ENCODE assay signal across 6 cellular contexts in genomic region chr10:38448614-38449355, GRCh38.
A peak's percentile ranks its signal among the peaks of the same experiment; 100 is the strongest.
DNase-seq lines count a peak whose midpoint lies in the region; ATAC-seq, FAIRE-seq and TF ChIP-seq lines count a peak whose summit lies in the region.
"Not testable (repeated sequence)": the region's sequence is repeated elsewhere in the genome, so short reads cannot be mapped to it uniquely, and the experiment has no call there.

No MANE protein-coding gene starts in this region.

- not testable (repeated sequence) for H3K4me1 ChIP-seq in PC-3 (ENCODE audit: insufficient read depth, low read length); kidney (ENCODE audit: control insufficient read depth in 1 of 2, insufficient read depth in 1 of 2, low read depth in 1 of 2, low read length in 2 of 2); osteoblast (ENCODE audit: insufficient read depth, low read length)

- H3K27me3 ChIP-seq in PC-3 (ENCODE audit: low read length); osteoblast (ENCODE audit: insufficient read depth, low read length): not testable (repeated sequence)

- not testable (repeated sequence) for H3K9ac ChIP-seq in PC-3 (ENCODE audit: low read length); kidney (ENCODE audit: low read length in 2 of 2)

- DNase-seq in GM13977 (ENCODE audit: low spot score) (peak; percentile 1), kidney (peak; percentile 45), osteoblast (ENCODE audit: insufficient read length, low spot score, missing footprints) (peak; percentile 11)
- not testable (repeated sequence) for DNase-seq in PC-3; activated naive CD4-positive, alpha-beta T cell treated with anti-CD3 and anti-CD28 coated beads, Interleukin-2, amount 50 U/mL, for 72 hours (ENCODE audit: low spot score in 2 of 2); MCF 10A (ENCODE audit: unreplicated experiment)

- POLR2A ChIA-PET in PC-3 (lab: Charles Lee; ENCODE audit: unreplicated experiment); MCF 10A (lab: Yijun Ruan, JAX): not testable (repeated sequence)

- not testable (repeated sequence) for H3K4me3 Mint-ChIP-seq in MCF 10A (ENCODE audit: unreplicated experiment)

- TSS peak; percentile 20 for BruUV-seq in PC-3 (replicated peaks; lab: Mats Ljungman, UMichigan)
- not testable (repeated sequence) for BruUV-seq in MCF 10A (replicated peaks; lab: Mats Ljungman, UMichigan)

- not testable (repeated sequence) for H3K9me2 ChIP-seq in PC-3 (replicated peaks; ENCODE audit: low read length)

- not testable (repeated sequence) for H3K4me1 Mint-ChIP-seq in MCF 10A (ENCODE audit: insufficient read depth, unreplicated experiment)

- not testable (repeated sequence) for TF ChIP-seq CTCF in GM13977 (IDR thresholded peaks at IDR 0.05; ENCODE audit: extremely low read depth, insufficient read depth, missing control alignments); PC-3 (conservative IDR thresholded peaks at IDR 0.05; ENCODE audit: low read depth, low read length); MCF 10A (IDR thresholded peaks at IDR 0.05; ENCODE audit: unreplicated experiment); kidney (IDR thresholded peaks at IDR 0.05; ENCODE audit: borderline replicate concordance, extremely low read depth, insufficient read depth); osteoblast (IDR thresholded peaks at IDR 0.05; ENCODE audit: extremely low read depth, low read depth, low read length)

- peaks cover 8 to 15% of the 10 kb centered on the region in 2 donors for H3K36me3 Mint-ChIP-seq in activated naive CD4-positive, alpha-beta T cell treated with anti-CD3 and anti-CD28 coated beads, Interleukin-2, amount 50 U/mL, for 72 hours
- H3K36me3 Mint-ChIP-seq in MCF 10A (ENCODE audit: insufficient read depth, unreplicated experiment), result not testable (repeated sequence)

- not testable (repeated sequence) for H2AFZ ChIP-seq in PC-3 (ENCODE audit: low read length); osteoblast (ENCODE audit: low read length)

- H3K27ac Mint-ChIP-seq in activated naive CD4-positive, alpha-beta T cell treated with anti-CD3 and anti-CD28 coated beads, Interleukin-2, amount 50 U/mL, for 72 hours, result peak overlapping the region; percentile 17 to 22
- peak overlapping the region; percentile 27 for H3K27ac Mint-ChIP-seq in MCF 10A (ENCODE audit: low read depth, unreplicated experiment)

- H4K20me1 ChIP-seq in PC-3 (ENCODE audit: low read length); osteoblast (ENCODE audit: insufficient read depth, low read length): not testable (repeated sequence)

- not testable (repeated sequence) for H3K4me3 ChIP-seq in PC-3 (ENCODE audit: low read length); kidney (ENCODE audit: low read length in 2 of 2); osteoblast (ENCODE audit: insufficient read depth, low read length)

- not testable (repeated sequence) for H3K9me3 ChIP-seq in PC-3 (ENCODE audit: low read length); kidney (ENCODE audit: control insufficient read depth in 1 of 2, low read length in 2 of 2); osteoblast (ENCODE audit: low read depth, low read length)

- not testable (repeated sequence) for FAIRE-seq in kidney (lab: Jason Lieb, UNC)

- not testable (repeated sequence) for H3F3A ChIP-seq in PC-3 (ENCODE audit: low read length, unreplicated experiment)

- not testable (repeated sequence) for H3K4me2 ChIP-seq in PC-3 (ENCODE audit: low read length); osteoblast (ENCODE audit: insufficient read depth, low read length)

- H3K9me3 Mint-ChIP-seq in activated naive CD4-positive, alpha-beta T cell treated with anti-CD3 and anti-CD28 coated beads, Interleukin-2, amount 50 U/mL, for 72 hours; MCF 10A (ENCODE audit: unreplicated experiment): not testable (repeated sequence)

- H3K27ac ChIP-seq in PC-3 (ENCODE audit: low read length); kidney (ENCODE audit: low read depth in 2 of 2, low read length in 2 of 2); osteoblast (ENCODE audit: low read depth, low read length): not testable (repeated sequence)

- intact Hi-C loops in PC-3 (cut with micrococcal nuclease); MCF 10A (cut with micrococcal nuclease); kidney (cut with DNase I): not testable (repeated sequence)

- ATAC-seq in PC-3; activated naive CD4-positive, alpha-beta T cell treated with anti-CD3 and anti-CD28 coated beads, Interleukin-2, amount 50 U/mL, for 72 hours: not testable (repeated sequence)

- in situ Hi-C loops in GM13977 (cut with MboI; ENCODE audit: low pct_unique_long_range_greater_than_20kb, low sequenced_read_pairs, unreplicated experiment), result not testable (repeated sequence)

- not testable (repeated sequence) for H3K27me3 Mint-ChIP-seq in MCF 10A (ENCODE audit: insufficient read depth, unreplicated experiment)

- not testable (repeated sequence) for H3K79me2 ChIP-seq in PC-3 (ENCODE audit: low read length); osteoblast (ENCODE audit: insufficient read depth, low read length)

- CTCF ChIA-PET in PC-3 (lab: Charles Lee); MCF 10A (lab: Yijun Ruan, JAX): not testable (repeated sequence)

- not testable (repeated sequence) for H3K36me3 ChIP-seq in PC-3 (ENCODE audit: low read depth, low read length); kidney (ENCODE audit: control insufficient read depth in 1 of 2, insufficient read depth in 2 of 2, low read length in 2 of 2); osteoblast (ENCODE audit: insufficient read depth, low read length)
